Comparison of ENCODE assay signal across 1 cellular context in genomic region chr20:34710861-34711574, GRCh38.
TF ChIP-seq lines count a peak whose summit lies in the region.

No MANE protein-coding gene starts in this region.

TF ChIP-seq in GM12878, 131 proteins besides CTCF, POLR2A, EP300 and RAD21 (continued from another document):
- TF ChIP-seq MLLT1 (IDR thresholded peaks at IDR 0.05) = 0 out of 2 replicates have a peak, but pooled peaks have one; percentile 27
- TF ChIP-seq BCLAF1 (IDR thresholded peaks at IDR 0.05) = no peak
- no peak for TF ChIP-seq SUZ12 (IDR thresholded peaks at IDR 0.05; ENCODE audit: unreplicated experiment)
